8 cellular contexts compared by ENCODE assay signal in the genomic region with DNA sequence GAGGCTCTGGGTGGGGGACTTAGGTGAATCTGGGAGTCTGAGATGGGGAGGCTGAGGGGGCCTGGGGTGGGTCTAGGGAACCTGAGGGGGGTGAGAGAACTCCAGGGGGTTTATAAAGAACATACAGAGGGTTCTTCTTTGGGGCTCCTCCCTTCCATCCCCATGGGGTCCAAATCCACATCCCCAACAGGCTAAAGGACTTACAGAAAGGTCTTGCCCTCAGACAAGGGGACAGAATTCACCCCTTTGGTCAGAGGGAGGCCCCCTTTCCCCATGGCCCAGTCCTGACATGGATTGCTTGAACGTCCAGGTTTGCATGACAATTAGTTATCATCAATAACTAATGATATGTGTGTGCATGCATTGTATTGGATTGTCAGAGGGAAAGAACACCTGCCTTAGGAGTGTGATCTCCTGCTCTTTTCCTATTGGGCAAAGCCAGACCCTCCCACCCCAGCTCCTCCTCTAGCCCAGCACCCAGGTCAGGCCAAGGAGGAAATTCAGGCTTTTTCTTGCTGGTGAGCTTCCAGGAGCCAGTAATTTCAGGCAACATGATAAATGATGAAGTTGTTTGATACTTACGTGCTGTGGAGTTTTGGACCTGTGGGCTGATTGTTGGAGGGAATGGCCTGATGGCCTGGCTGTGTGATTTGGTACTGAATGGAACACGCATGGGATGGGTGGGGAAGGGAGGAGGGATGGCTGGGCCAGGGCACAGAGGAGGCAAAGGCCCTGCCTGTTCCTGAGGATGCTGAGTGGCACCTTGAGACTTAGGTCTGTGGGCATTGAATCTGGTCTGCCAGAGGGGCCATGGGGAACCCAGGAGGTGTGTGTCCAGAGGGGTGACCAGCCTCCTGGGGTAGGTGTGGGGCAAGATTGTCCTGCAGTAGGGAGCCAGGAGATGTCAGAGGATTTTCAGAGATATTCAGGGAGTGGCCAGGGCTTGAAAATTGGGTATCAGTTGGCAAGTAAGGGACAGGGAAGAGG. TPM values are rescaled to one million over a fixed set of nuclear protein-coding genes. Genes with fewer than 3 reads are reported as not detected.
DNase-seq lines count a peak whose midpoint lies in the region; TF ChIP-seq lines count a peak whose summit lies in the region.

No MANE protein-coding gene starts in this region.

- H3K9me3 ChIP-seq in BE2C = no peaks in the 10 kb centered on the region
- no peaks in the 10 kb centered on the region for H3K9me3 ChIP-seq in iPS-18c (ENCODE audit: control insufficient read depth, insufficient read depth, low read length)
- no peaks in the 10 kb centered on the region for H3K9me3 ChIP-seq in stomach

- intact Hi-C loops in activated CD4-positive, alpha-beta memory T cell treated with anti-CD3 and anti-CD28 coated beads for 36 hours (cut with micrococcal nuclease) = loop anchor here (5.0 kb wide), 2 partner anchors 46 to 194 kb away; partner anchors contain the start of gene UPF1
- intact Hi-C loops in stomach (cut with DNase I; ENCODE audit: low total_unique reads) = no loop called here

- H3K4me3 ChIP-seq in BE2C (ENCODE audit: low read depth, low read length) = peak overlapping the region; percentile 79
- H3K4me3 ChIP-seq in H7 (ENCODE audit: insufficient read depth, low read depth, low read length) = peak overlapping the region; percentile 85
- H3K4me3 ChIP-seq in iPS-18c (ENCODE audit: insufficient read depth, low read depth, low read length) = peak overlapping the region; percentile 84
- peak overlapping the region; percentile 82 to 92 (median 88) for H3K4me3 ChIP-seq in stomach

- no peaks in the 10 kb centered on the region for H3K9me3 Mint-ChIP-seq in activated CD4-positive, alpha-beta memory T cell treated with anti-CD3 and anti-CD28 coated beads for 36 hours

- H3K36me3 Mint-ChIP-seq in activated CD4-positive, alpha-beta memory T cell treated with anti-CD3 and anti-CD28 coated beads for 36 hours = peaks cover 6% of the 10 kb centered on the region

- no peaks in the 10 kb centered on the region for H3K27me3 ChIP-seq in BE2C
- H3K27me3 ChIP-seq in H7 (ENCODE audit: control insufficient read depth, insufficient read depth, low read length) = peaks cover 2% of the 10 kb centered on the region; the same call in 1 of the 2 replicates
- no peaks in the 10 kb centered on the region for H3K27me3 ChIP-seq in stomach

- WGBS in stomach, 5 donors = 6 to 21% (median 11%) methylated on average over 3 of the region's 3 CpGs

- H3K27me3 Mint-ChIP-seq in activated CD4-positive, alpha-beta memory T cell treated with anti-CD3 and anti-CD28 coated beads for 36 hours = no peaks in the 10 kb centered on the region

- H3K36me3 ChIP-seq in BE2C (no peaks in the 10 kb centered on the region), H7 (replicated peaks; ENCODE audit: control insufficient read depth, insufficient read depth, low read length) (no peaks in the 10 kb centered on the region), stomach (peaks cover 0 to 3% (median 0%) of the 10 kb centered on the region in 4 donors)

- CTCF ChIA-PET in activated CD4-positive, alpha-beta memory T cell treated with anti-CD3 and anti-CD28 coated beads for 36 hours (lab: Charles Lee) = interaction anchor here (1.0 kb wide), 1 partner anchor 537 kb away, joined by 5 read pairs; no protein-coding TSS in a partner anchor

- TF ChIP-seq EP300 in stomach (IDR thresholded peaks at IDR 0.05) = no peak

- H3K4me1 ChIP-seq in BE2C = no peaks in the 10 kb centered on the region
- peaks cover 24 to 50% (median 40%) of the 10 kb centered on the region in 4 donors for H3K4me1 ChIP-seq in stomach

- H3K4me1 Mint-ChIP-seq in activated CD4-positive, alpha-beta memory T cell treated with anti-CD3 and anti-CD28 coated beads for 36 hours (ENCODE audit: low read depth) = peaks cover 22% of the 10 kb centered on the region

- POLR2A ChIA-PET in activated CD4-positive, alpha-beta memory T cell treated with anti-CD3 and anti-CD28 coated beads for 36 hours (lab: Charles Lee) = no interaction called here

- no peak for TF ChIP-seq POLR2A in stomach (IDR thresholded peaks at IDR 0.05)

- peak overlapping the region; percentile 86 to 94 (median 92) for H3K27ac ChIP-seq in stomach

- peak overlapping the region; percentile 70 for H3K27ac Mint-ChIP-seq in activated CD4-positive, alpha-beta memory T cell treated with anti-CD3 and anti-CD28 coated beads for 36 hours

- H3K4me3 Mint-ChIP-seq in activated CD4-positive, alpha-beta memory T cell treated with anti-CD3 and anti-CD28 coated beads for 36 hours = peak overlapping the region; percentile 82

- DNase-seq in BE2C (no peak), H7 (peak; percentile 72), stomach (peak; percentile 73), AG20443 (ENCODE audit: low spot score) (no peak), NCI-H1105 treated with DMSO at 0.1 percent for 48 hours (lab: John Stamatoyannopoulos, UW) (no peak), NCI-H1694 treated with DMSO at 0.1 percent for 48 hours (lab: John Stamatoyannopoulos, UW) (no peak)
- DNase-seq in activated CD4-positive, alpha-beta memory T cell treated with anti-CD3 and anti-CD28 coated beads for 36 hours = peak; percentile 20

- TF ChIP-seq CTCF in BE2C (IDR thresholded peaks at IDR 0.05; ENCODE audit: low read depth, low read length) = no peak
- no peak for TF ChIP-seq CTCF in stomach (IDR thresholded peaks at IDR 0.05)

RNA-seq across cellular contexts. Expression of gene KLHL26, which starts 1.1 kb away (rescaled TPM):
- polyA plus RNA-seq in BE2C (2012; ENCODE audit: insufficient read depth, insufficient read length, low read depth) = 28.3 TPM
- total RNA-seq in H7 (2014; rRNA removed; shearing (Covaris generic)) = 7.1 and 11.7 TPM in 2 replicates
- 10 to 100 TPM; 10.7 to 11.0 TPM for total RNA-seq in activated CD4-positive, alpha-beta memory T cell treated with anti-CD3 and anti-CD28 coated beads for 36 hours
- 10 to 100 TPM in 2 of 5 donors, 1 to 10 TPM in 3; 1.2 to 45.1 (median 7.0) TPM for total RNA-seq in stomach
- 1 to 10 TPM; 3.2 to 4.4 (median 3.7) TPM for polyA plus RNA-seq in stomach

RNA-seq across cellular contexts. Expression of gene TMEM59L, which starts 25.3 kb away (rescaled TPM):
- polyA plus RNA-seq in BE2C (2012; ENCODE audit: insufficient read depth, insufficient read length, low read depth) = 69.1 TPM
- 1.8 and 3.5 TPM in 2 replicates for total RNA-seq in H7 (2014; rRNA removed; shearing (Covaris generic))
- total RNA-seq in activated CD4-positive, alpha-beta memory T cell treated with anti-CD3 and anti-CD28 coated beads for 36 hours = under 1 TPM; 0.24 to 0.40 TPM
- 1 to 10 TPM in 2 of 5 donors, not detected in 3; 1.8 to 4.7 TPM for total RNA-seq in stomach
- polyA plus RNA-seq in stomach = 1 to 10 TPM in 1 of 3 donors, under 1 TPM in 1, not detected in 1; 0.25 to 3.7 TPM

RNA-seq across cellular contexts. Expression of gene CRLF1, which starts 31.3 kb away (rescaled TPM):
- polyA plus RNA-seq in BE2C (2012; ENCODE audit: insufficient read depth, insufficient read length, low read depth) = 8.4 TPM
- 47.4 and 52.8 TPM in 2 replicates for total RNA-seq in H7 (2014; rRNA removed; shearing (Covaris generic))
- total RNA-seq in activated CD4-positive, alpha-beta memory T cell treated with anti-CD3 and anti-CD28 coated beads for 36 hours = not detected
- total RNA-seq in stomach = 10 to 100 TPM in 1 of 5 donors, 1 to 10 TPM in 3, not detected in 1; 2.6 to 12.6 (median 5.6) TPM
- 10 to 100 TPM; 12.3 to 15.9 (median 14.2) TPM for polyA plus RNA-seq in stomach

RNA-seq across cellular contexts. Expression of gene CRTC1, which starts 45.5 kb away (rescaled TPM):
- 23.7 TPM for polyA plus RNA-seq in BE2C (2012; ENCODE audit: insufficient read depth, insufficient read length, low read depth)
- 3.7 and 6.1 TPM in 2 replicates for total RNA-seq in H7 (2014; rRNA removed; shearing (Covaris generic))
- total RNA-seq in activated CD4-positive, alpha-beta memory T cell treated with anti-CD3 and anti-CD28 coated beads for 36 hours = 1 to 10 TPM; 5.6 to 6.3 TPM
- total RNA-seq in stomach = 10 to 100 TPM in 1 of 5 donors, 1 to 10 TPM in 3, not detected in 1; 4.2 to 28.0 (median 4.7) TPM
- 1 to 10 TPM; 4.6 to 8.4 (median 4.6) TPM for polyA plus RNA-seq in stomach

RNA-seq across cellular contexts. Expression of gene REX1BD, which starts 49.3 kb away (rescaled TPM):
- polyA plus RNA-seq in BE2C (2012; ENCODE audit: insufficient read depth, insufficient read length, low read depth) = 178 TPM
- total RNA-seq in H7 (2014; rRNA removed; shearing (Covaris generic)) = 117 TPM in 2 replicates
- 10 to 100 TPM; 97.6 to 99.3 TPM for total RNA-seq in activated CD4-positive, alpha-beta memory T cell treated with anti-CD3 and anti-CD28 coated beads for 36 hours
- total RNA-seq in stomach = 100 to 1,000 TPM in 2 of 5 donors, 10 to 100 TPM in 3; 15.6 to 483 (median 85.3) TPM
- 100 to 1,000 TPM; 110 to 204 (median 118) TPM for polyA plus RNA-seq in stomach

Comparison
In these comparisons a context has a peak if more than half of its experiments do, and no peak if none do; other contexts are left out.
1. DNase-seq: peak in H7 (single experiment), activated CD4-positive, alpha-beta memory T cell treated with anti-CD3 and anti-CD28 coated beads for 36 hours (single experiment) and stomach (single experiment); none in BE2C (single experiment), AG20443 (single experiment), NCI-H1105 treated with DMSO at 0.1 percent for 48 hours (single experiment) and NCI-H1694 treated with DMSO at 0.1 percent for 48 hours (single experiment).
2. Peak in every context shown above with its lines, with median percentiles within 50 percentile points of each other: H3K4me3 ChIP-seq.